Comparison of ENCODE assay signal across 9 cellular contexts in genomic region chr6:30600576-30600975, GRCh38. TPM values are rescaled to one million over a fixed set of nuclear protein-coding genes. Genes with fewer than 3 reads are reported as not detected.
DNase-seq lines count a peak whose midpoint lies in the region; ATAC-seq and TF ChIP-seq lines count a peak whose summit lies in the region.
"Had no signal": no experiment of that assay in that cellular context is flagged by ENCODE, and none has a peak within 500 bp of the region (broad histone marks: within the 10 kb centered on the region; RNA-seq: fewer than 3 reads in every experiment).

No MANE protein-coding gene starts in this region.

- no peak overlapping the region for H3K14ac ChIP-seq in IMR-90 (replicated peaks; ENCODE audit: low read depth, low read length)

- H3K27ac Mint-ChIP-seq in Calu3 (ENCODE audit: unreplicated experiment) (peak overlapping the region; percentile 71), neural progenitor cell (no peak overlapping the region)
- H3K27ac Mint-ChIP-seq: activated T-helper 17 cell treated with anti-CD3 and anti-CD28 coated beads, Interleukin-2, amount 50 U/mL, for 72 hours had no signal

- H3K4me3 Mint-ChIP-seq in Calu3 (ENCODE audit: low read depth, unreplicated experiment) (no peak overlapping the region), neural progenitor cell (no peak overlapping the region)
- H3K4me3 Mint-ChIP-seq: activated T-helper 17 cell treated with anti-CD3 and anti-CD28 coated beads, Interleukin-2, amount 50 U/mL, for 72 hours had no signal

- no peak overlapping the region for H2BK120ac ChIP-seq in IMR-90 (ENCODE audit: low read depth, low read length)

- H2BK5ac ChIP-seq in IMR-90 (ENCODE audit: low read depth, low read length, poor library complexity, severe bottlenecking): no peak overlapping the region

- DNase-seq in Calu3 (no peak), IMR-90 (no peak), right cardiac atrium (peak in 2 of 3 donors; percentile 50 to 76), neural progenitor cell (ENCODE audit: low spot score) (no peak)
- DNase-seq: H9 had no signal

- H3K4me1 Mint-ChIP-seq in Calu3 (ENCODE audit: low read depth, unreplicated experiment) (no peaks in the 10 kb centered on the region), neural progenitor cell (peaks cover 7% of the 10 kb centered on the region)

- TF ChIP-seq CTCF in Calu3 (IDR thresholded peaks at IDR 0.05; ENCODE audit: unreplicated experiment) (no peak), IMR-90 (conservative IDR thresholded peaks at IDR 0.05; ENCODE audit: low read depth, low read length) (no peak), neural progenitor cell (IDR thresholded peaks at IDR 0.05) (no peak)

- H3K27me3 ChIP-seq in IMR-90 (ENCODE audit: control insufficient read depth, insufficient read depth, low read length): no peaks in the 10 kb centered on the region
- H3K27me3 ChIP-seq in right cardiac atrium (ENCODE audit: control insufficient read depth, insufficient read depth): no peaks in the 10 kb centered on the region
- H3K27me3 ChIP-seq in neural progenitor cell: no peaks in the 10 kb centered on the region

- no peak overlapping the region for H2BK15ac ChIP-seq in IMR-90 (ENCODE audit: low read depth, low read length)

- H3K56ac ChIP-seq in IMR-90 (ENCODE audit: extremely low read depth, insufficient read depth, low read length): no peak overlapping the region

- in situ Hi-C loops in IMR-90 (cut with MboI; ENCODE audit: low sequenced_read_pairs): no loop called here

- peak overlapping the region; percentile 69 for H2AK9ac ChIP-seq in IMR-90 (replicated peaks; ENCODE audit: low read depth, low read length, poor library complexity)

- H2AK5ac ChIP-seq in IMR-90 (ENCODE audit: low read depth, low read length): no peak overlapping the region

- no peak overlapping the region for H3K9ac ChIP-seq in IMR-90 (ENCODE audit: low read depth, low read length)
- H3K9ac ChIP-seq in neural progenitor cell: no peak overlapping the region

- peaks cover 53% of the 10 kb centered on the region for H3K36me3 ChIP-seq in IMR-90 (ENCODE audit: control insufficient read depth, insufficient read depth, low read length)
- H3K36me3 ChIP-seq in neural progenitor cell: peaks cover 4% of the 10 kb centered on the region

- WGBS in IMR-90 (ENCODE audit: extremely low coverage in 2 of 2, insufficient read length in 1 of 2), 2 experiments: 54% methylated on average over 5 of the region's 10 CpGs; no CpG with 5 or more reads in 1 of the 2 experiments
- WGBS in right cardiac atrium: 65% methylated on average over 10 of the region's 10 CpGs

- H3K36me3 Mint-ChIP-seq in Calu3 (ENCODE audit: insufficient read depth, unreplicated experiment): peaks cover 96% of the 10 kb centered on the region
- H3K36me3 Mint-ChIP-seq in neural progenitor cell: peaks cover 38% of the 10 kb centered on the region

- no peaks in the 10 kb centered on the region for H3K9me3 ChIP-seq in IMR-90 (ENCODE audit: control insufficient read depth, insufficient read depth, low read length)
- no peaks in the 10 kb centered on the region for H3K9me3 ChIP-seq in right cardiac atrium (ENCODE audit: control insufficient read depth, low read length)
- H3K9me3 ChIP-seq in neural progenitor cell (ENCODE audit: low read depth): no peaks in the 10 kb centered on the region

- H3K4me1 ChIP-seq in IMR-90 (ENCODE audit: control insufficient read depth, insufficient read depth, low read length) (no peaks in the 10 kb centered on the region), right cardiac atrium (ENCODE audit: control insufficient read depth, insufficient read depth, low read length) (no peaks in the 10 kb centered on the region), neural progenitor cell (no peaks in the 10 kb centered on the region)

- H3K27ac ChIP-seq in IMR-90 (ENCODE audit: insufficient read depth, low read length): no peak overlapping the region
- no peak overlapping the region for H3K27ac ChIP-seq in right cardiac atrium (ENCODE audit: low read length)
- no peak overlapping the region for H3K27ac ChIP-seq in neural progenitor cell
- H3K27ac ChIP-seq: VCaP had no signal

- no peak for TF ChIP-seq RAD21 in IMR-90 (IDR thresholded peaks at IDR 0.05; ENCODE audit: low read length)

- intact Hi-C loops in Calu3 (cut with micrococcal nuclease; ENCODE audit: unreplicated experiment) (no loop called here), IMR-90 (cut with micrococcal nuclease) (no loop called here), right cardiac atrium (cut with DNase I) (loop anchor here in 1 of 4 donors (5.0 to 10.0 kb wide), 2 partner anchors 58 to 116 kb away; partner anchors contain the start of gene HLA-E)

- no peak overlapping the region for H2BK20ac ChIP-seq in IMR-90 (ENCODE audit: low read depth, low read length)

- no peak overlapping the region for H2AFZ ChIP-seq in IMR-90 (replicated peaks; ENCODE audit: low read length, poor library complexity)
- H2AFZ ChIP-seq in neural progenitor cell (replicated peaks): no peak overlapping the region

- H3K79me1 ChIP-seq in IMR-90 (ENCODE audit: low read depth in 1 of 2, low read length in 2 of 2): peaks cover 5 to 37% of the 10 kb centered on the region in 2 experiments; a peak in 2 of 4 replicates

- H3K4me2 ChIP-seq in IMR-90 (ENCODE audit: low read depth, low read length): no peak overlapping the region
- H3K4me2 ChIP-seq in neural progenitor cell: no peak overlapping the region

- no peak for TF ChIP-seq POLR2A in IMR-90 (IDR thresholded peaks at IDR 0.05; ENCODE audit: low read depth, low read length)

- H3K79me2 ChIP-seq in neural progenitor cell (ENCODE audit: low read depth): no peaks in the 10 kb centered on the region

- TSS peak; percentile 4 for BruUV-seq in Calu3 (replicated peaks; lab: Mats Ljungman, UMichigan)
- BruUV-seq in IMR-90 (replicated peaks; lab: Mats Ljungman, UMichigan): TSS peak; percentile 52

- H3K18ac ChIP-seq in IMR-90 (ENCODE audit: low read depth, low read length): no peak overlapping the region

- no peak overlapping the region for H4K91ac ChIP-seq in IMR-90 (ENCODE audit: insufficient read depth, low read depth, low read length)

- H3K27me3 Mint-ChIP-seq in Calu3 (ENCODE audit: unreplicated experiment) (no peaks in the 10 kb centered on the region), neural progenitor cell (ENCODE audit: insufficient read depth, low read depth) (peaks cover 2% of the 10 kb centered on the region)
- H3K27me3 Mint-ChIP-seq: activated T-helper 17 cell treated with anti-CD3 and anti-CD28 coated beads, Interleukin-2, amount 50 U/mL, for 72 hours had no signal

- dilution Hi-C loops in IMR-90 (cut with HindIII; ENCODE audit: low sequenced_read_pairs, unreplicated experiment): no loop called here

- H4K8ac ChIP-seq in IMR-90 (ENCODE audit: low read depth in 2 of 2, low read length in 2 of 2): no peak overlapping the region

- CTCF ChIA-PET in Calu3 (lab: Charles Lee) (interaction anchor here (0.7 to 1.2 kb wide), 2 partner anchors 14 to 23 kb away, joined by 3 read pairs; no protein-coding TSS in a partner anchor), IMR-90 (lab: Yijun Ruan, JAX) (interaction anchor here (0.6 to 1.4 kb wide), 4 partner anchors 10 to 498 kb away, joined by 3 to 8 read pairs (median 4); no protein-coding TSS in a partner anchor)

- H3K4ac ChIP-seq in IMR-90 (ENCODE audit: low read depth, low read length): no peak overlapping the region

- no peak overlapping the region; the same call in 1 of the 2 replicates for H3K23ac ChIP-seq in IMR-90 (ENCODE audit: low read depth, low read length)

- H4K20me1 ChIP-seq in IMR-90 (ENCODE audit: insufficient read depth, low read length): peaks cover 48% of the 10 kb centered on the region
- peaks cover 21% of the 10 kb centered on the region for H4K20me1 ChIP-seq in neural progenitor cell (ENCODE audit: low read depth)

- ATAC-seq in IMR-90 (ENCODE audit: low read depth) (no peak), right cardiac atrium (peak in 1 of 2 donors; percentile 6), HG03457 (IDR thresholded peaks at IDR 0.05; ENCODE audit: unreplicated experiment) (no peak), GM21515 (IDR thresholded peaks at IDR 0.05; ENCODE audit: unreplicated experiment) (no peak)
- ATAC-seq: activated T-helper 17 cell treated with anti-CD3 and anti-CD28 coated beads, Interleukin-2, amount 50 U/mL, for 72 hours had no signal

- H3K9me3 Mint-ChIP-seq in Calu3 (ENCODE audit: low read depth, unreplicated experiment): no peaks in the 10 kb centered on the region
- H3K9me3 Mint-ChIP-seq in neural progenitor cell: no peaks in the 10 kb centered on the region
- H3K9me3 Mint-ChIP-seq: activated T-helper 17 cell treated with anti-CD3 and anti-CD28 coated beads, Interleukin-2, amount 50 U/mL, for 72 hours; H9 had no signal

- H3K9me1 ChIP-seq in IMR-90 (ENCODE audit: insufficient read depth, low read length): 0 out of 2 replicates have a peak, but pooled peaks cover 5% of the 10 kb centered on the region

- H3F3A ChIP-seq in neural progenitor cell (ENCODE audit: low read depth): peaks cover 81% of the 10 kb centered on the region

- no peak overlapping the region for H4K5ac ChIP-seq in IMR-90 (ENCODE audit: low read depth, low read length)

- H3K4me3 ChIP-seq in IMR-90 (ENCODE audit: insufficient read depth, low read depth, low read length) (no peak overlapping the region), right cardiac atrium (ENCODE audit: low read length) (no peak overlapping the region), neural progenitor cell (no peak overlapping the region)

- POLR2A ChIA-PET in IMR-90 (lab: Charles Lee; ENCODE audit: unreplicated experiment): interaction anchor here (2.2 to 2.9 kb wide), 2 partner anchors 13 to 15 kb away, joined by 8 to 14 read pairs; no protein-coding TSS in a partner anchor

RNA-seq across cellular contexts. Expression of gene PPP1R10, which starts 16.5 kb away (rescaled TPM):
- total RNA-seq in Calu3 (2022) (119 and 134 TPM in 2 replicates), IMR-90 (2012; rRNA removed) (16.1 and 18.8 TPM in 2 replicates), right cardiac atrium (10 to 100 TPM; 36.5 to 46.6 (median 43.4) TPM), neural progenitor cell (ENCODE audit: low replicate concordance) (38.6 and 46.4 TPM in 2 replicates)
- polyA plus RNA-seq in IMR-90 (2012; rRNA removed) (21.2 TPM in 2 replicates), right cardiac atrium (16.0 TPM)
- polyA plus RNA-seq in IMR-90 (2012; cell fraction: cytosol; rRNA removed): 11.5 and 12.8 TPM in 2 replicates
- polyA plus RNA-seq in IMR-90 (2012; cell fraction: nucleus; rRNA removed; ENCODE audit: low replicate concordance): 37.5 and 59.7 TPM in 2 replicates

RNA-seq across cellular contexts. Expression of gene MRPS18B, which starts 17.1 kb away (rescaled TPM):
- total RNA-seq in Calu3 (2022): 103 and 107 TPM in 2 replicates
- 71.7 and 82.3 TPM in 2 replicates for total RNA-seq in IMR-90 (2012; rRNA removed)
- 51.2 and 59.8 TPM in 2 replicates for polyA plus RNA-seq in IMR-90 (2012; rRNA removed)
- polyA plus RNA-seq in IMR-90 (2012; cell fraction: cytosol; rRNA removed): 39.5 and 39.8 TPM in 2 replicates
- 11.0 and 12.8 TPM in 2 replicates for polyA plus RNA-seq in IMR-90 (2012; cell fraction: nucleus; rRNA removed; ENCODE audit: low replicate concordance)
- total RNA-seq in right cardiac atrium: 10 to 100 TPM; 60.2 to 77.5 (median 72.0) TPM
- 97.6 TPM for polyA plus RNA-seq in right cardiac atrium
- 18.5 and 32.1 TPM in 2 replicates for total RNA-seq in neural progenitor cell (ENCODE audit: low replicate concordance)

RNA-seq across cellular contexts. Expression of gene ATAT1, which starts 26.1 kb away (rescaled TPM):
- 23.0 and 30.0 TPM in 2 replicates for total RNA-seq in Calu3 (2022)
- total RNA-seq in IMR-90 (2012; rRNA removed): 3.3 and 5.6 TPM in 2 replicates
- polyA plus RNA-seq in IMR-90 (2012; rRNA removed): 13.2 and 15.5 TPM in 2 replicates
- 7.6 and 8.7 TPM in 2 replicates for polyA plus RNA-seq in IMR-90 (2012; cell fraction: cytosol; rRNA removed)
- polyA plus RNA-seq in IMR-90 (2012; cell fraction: nucleus; rRNA removed; ENCODE audit: low replicate concordance): 48.1 and 107 TPM in 2 replicates
- 1 to 10 TPM; 2.6 to 3.5 (median 3.2) TPM for total RNA-seq in right cardiac atrium
- polyA plus RNA-seq in right cardiac atrium: 2.8 TPM
- 17.9 and 18.7 TPM in 2 replicates for total RNA-seq in neural progenitor cell (ENCODE audit: low replicate concordance)

RNA-seq across cellular contexts. Expression of gene ABCF1, which starts 29.3 kb away (rescaled TPM):
- total RNA-seq in Calu3 (2022) (88.3 and 92.4 TPM in 2 replicates), IMR-90 (2012; rRNA removed) (47.5 and 48.6 TPM in 2 replicates), right cardiac atrium (10 to 100 TPM; 36.7 to 40.7 (median 39.2) TPM), neural progenitor cell (ENCODE audit: low replicate concordance) (43.9 and 56.0 TPM in 2 replicates)
- polyA plus RNA-seq in IMR-90 (2012; rRNA removed) (35.8 and 39.1 TPM in 2 replicates), right cardiac atrium (26.8 TPM)
- polyA plus RNA-seq in IMR-90 (2012; cell fraction: cytosol; rRNA removed): 29.2 and 30.4 TPM in 2 replicates
- polyA plus RNA-seq in IMR-90 (2012; cell fraction: nucleus; rRNA removed; ENCODE audit: low replicate concordance): 48.3 and 57.9 TPM in 2 replicates

RNA-seq across cellular contexts. Expression of gene PRR3, which starts 43.5 kb away (rescaled TPM):
- 21.0 and 21.5 TPM in 2 replicates for total RNA-seq in Calu3 (2022)
- 7.2 TPM in 2 replicates for total RNA-seq in IMR-90 (2012; rRNA removed)
- 16.7 and 17.3 TPM in 2 replicates for polyA plus RNA-seq in IMR-90 (2012; rRNA removed)
- 9.5 and 11.1 TPM in 2 replicates for polyA plus RNA-seq in IMR-90 (2012; cell fraction: cytosol; rRNA removed)
- 8.2 and 15.9 TPM in 2 replicates for polyA plus RNA-seq in IMR-90 (2012; cell fraction: nucleus; rRNA removed; ENCODE audit: low replicate concordance)
- total RNA-seq in right cardiac atrium: 1 to 10 TPM; 4.4 to 5.7 (median 4.9) TPM
- 4.2 TPM for polyA plus RNA-seq in right cardiac atrium
- 13.7 and 18.6 TPM in 2 replicates for total RNA-seq in neural progenitor cell (ENCODE audit: low replicate concordance)

Comparison
In these comparisons a context has a peak if more than half of its experiments do, and no peak if none do; other contexts are left out.
1. DNase-seq: peak in right cardiac atrium (2 of 3); none in Calu3 (single experiment), IMR-90 (single experiment) and neural progenitor cell (single experiment).